ENCODE assay signal across 9 cellular contexts in genomic region chr6:116409756-116410155, GRCh38. TPM values are rescaled to one million over a fixed set of nuclear protein-coding genes. Genes with fewer than 3 reads are reported as not detected.
A peak's percentile ranks its signal among the peaks of the same experiment; 100 is the strongest.
DNase-seq lines count a peak whose midpoint lies in the region; ATAC-seq and TF ChIP-seq lines count a peak whose summit lies in the region.
"Had no signal": no experiment of that assay in that cellular context is flagged by ENCODE, and none has a peak within 500 bp of the region (broad histone marks: within the 10 kb centered on the region; RNA-seq: fewer than 3 reads in every experiment).

No MANE protein-coding gene starts in this region.

- intact Hi-C loops in activated B cell treated with CpG ODN at 0.5 μM for 24 hours (cut with micrococcal nuclease) = loop anchor here (1.0 to 10.0 kb wide), 6 partner anchors 33 to 395 kb away; partner anchors contain the start of gene DSE

- H3K9me3 ChIP-seq in Karpas-422 (ENCODE audit: low read length) = no peaks in the 10 kb centered on the region

- peaks cover 74% of the 10 kb centered on the region for H3K4me1 Mint-ChIP-seq in activated B cell treated with CpG ODN at 0.5 μM for 24 hours

- H3K4me1 ChIP-seq in Karpas-422 (ENCODE audit: low read length) = peaks cover 15% of the 10 kb centered on the region

- DNase-seq in GM12865 (ENCODE audit: low read depth) (peak; percentile 92), activated B cell treated with CpG ODN at 0.5 μM for 24 hours (no peak), A172 (ENCODE audit: low spot score) (no peak), NCI-H1092 (lab: John Stamatoyannopoulos, UW) (no peak), DMS114 treated with DMSO at 0.1 percent for 48 hours (lab: John Stamatoyannopoulos, UW; ENCODE audit: unreplicated experiment) (no peak), Karpas-422 (no peak)
- DNase-seq: islet precursor cell had no signal

- H3K36me3 Mint-ChIP-seq in activated B cell treated with CpG ODN at 0.5 μM for 24 hours (ENCODE audit: low read depth) = peaks cover 2% of the 10 kb centered on the region

- CTCF ChIA-PET in activated B cell treated with CpG ODN at 0.5 μM for 24 hours (lab: Charles Lee) = interaction anchor here (0.6 to 1.3 kb wide), 3 partner anchors 35 to 122 kb away, joined by 3 to 5 read pairs (median 5); no protein-coding TSS in a partner anchor

- ATAC-seq in GM21367 (IDR thresholded peaks at IDR 0.05; ENCODE audit: unreplicated experiment) = peak; percentile 69
- ATAC-seq in HG03175 (IDR thresholded peaks at IDR 0.05; ENCODE audit: unreplicated experiment) = peak; percentile 77
- peak; percentile 89 for ATAC-seq in activated B cell treated with CpG ODN at 0.5 μM for 24 hours (ENCODE audit: low read depth)

- no peak overlapping the region for H3K27ac ChIP-seq in Karpas-422 (ENCODE audit: low read length)

- H3K4me3 Mint-ChIP-seq in activated B cell treated with CpG ODN at 0.5 μM for 24 hours = peak overlapping the region; percentile 52

- H3K27me3 ChIP-seq in Karpas-422 (ENCODE audit: low read length) = no peaks in the 10 kb centered on the region

- H3K9ac ChIP-seq in Karpas-422 (ENCODE audit: low read length) = no peak overlapping the region

- H3K9me3 Mint-ChIP-seq in activated B cell treated with CpG ODN at 0.5 μM for 24 hours = no peaks in the 10 kb centered on the region

- TF ChIP-seq CTCF in GM12865 (IDR thresholded peaks at IDR 0.05; ENCODE audit: insufficient read depth, low read depth, low read length, missing control alignments) (no peak), activated B cell treated with CpG ODN at 0.5 μM for 24 hours (IDR thresholded peaks at IDR 0.05) (no peak)

- H3K4me3 ChIP-seq in GM12865 (ENCODE audit: low read depth, low read length) (peak overlapping the region; percentile 65), Karpas-422 (ENCODE audit: low read length) (no peak overlapping the region)

- no peaks in the 10 kb centered on the region for H4K20me1 ChIP-seq in Karpas-422 (ENCODE audit: insufficient read depth, low read depth, low read length)

- no peaks in the 10 kb centered on the region for H3K79me2 ChIP-seq in Karpas-422 (ENCODE audit: low read length)

- H3K4me2 ChIP-seq in Karpas-422 (ENCODE audit: low read depth, low read length, poor library complexity, severe bottlenecking) = no peak overlapping the region

- no peak overlapping the region for H2AFZ ChIP-seq in Karpas-422 (ENCODE audit: low read length)

- H3K27ac Mint-ChIP-seq in activated B cell treated with CpG ODN at 0.5 μM for 24 hours = peak overlapping the region; percentile 88

- H3K27me3 Mint-ChIP-seq in activated B cell treated with CpG ODN at 0.5 μM for 24 hours = no peaks in the 10 kb centered on the region

- POLR2A ChIA-PET in activated B cell treated with CpG ODN at 0.5 μM for 24 hours (lab: Charles Lee) = interaction anchor here (0.6 to 1.7 kb wide), 11 partner anchors 13 to 155 kb away, joined by 3 to 13 read pairs (median 4); partner anchors contain the start of genes DSE and TSPYL1

- H3K9me2 ChIP-seq in Karpas-422 (replicated peaks; ENCODE audit: insufficient read depth, low read length) = no peaks in the 10 kb centered on the region

- H3K36me3 ChIP-seq in Karpas-422 (ENCODE audit: insufficient read depth, low read length) = no peaks in the 10 kb centered on the region

RNA-seq across cellular contexts. Expression of gene DSE, which starts 39.0 kb away (rescaled TPM):
- total RNA-seq in activated B cell treated with CpG ODN at 0.5 μM for 24 hours = 22.2 and 23.4 TPM in 2 replicates
- 32.0 and 40.8 TPM in 2 replicates for total RNA-seq in A172 (2014; rRNA removed; shearing (Covaris generic))
- total RNA-seq in Karpas-422 (2014; rRNA removed; shearing (Covaris generic); ENCODE audit: low replicate concordance) = 5.4 and 7.5 TPM in 2 replicates

RNA-seq across cellular contexts. Expression of gene CALHM6, which starts 51.4 kb away (rescaled TPM):
- total RNA-seq in activated B cell treated with CpG ODN at 0.5 μM for 24 hours = 15.0 and 16.5 TPM in 2 replicates
- not detected in 2 replicates for total RNA-seq in A172 (2014; rRNA removed; shearing (Covaris generic))
- 0.25 TPM in 1 of 2 replicates, not detected in the other for total RNA-seq in Karpas-422 (2014; rRNA removed; shearing (Covaris generic); ENCODE audit: low replicate concordance)

Comparison
In these comparisons a context has a peak if more than half of its experiments do, and no peak if none do; other contexts are left out.
1. RNA of gene CALHM6, which starts 51.4 kb away (total RNA-seq): 15.0 to 16.5 TPM in activated B cell treated with CpG ODN at 0.5 μM for 24 hours; not detected in A172 and 0.25 TPM in Karpas-422; every median in the first group is over 10 times any median in the second.
2. Peak in every context shown above with its lines, with median percentiles within 50 percentile points of each other: ATAC-seq.